ENCODE assay signal across 20 cellular contexts in the genomic region with DNA sequence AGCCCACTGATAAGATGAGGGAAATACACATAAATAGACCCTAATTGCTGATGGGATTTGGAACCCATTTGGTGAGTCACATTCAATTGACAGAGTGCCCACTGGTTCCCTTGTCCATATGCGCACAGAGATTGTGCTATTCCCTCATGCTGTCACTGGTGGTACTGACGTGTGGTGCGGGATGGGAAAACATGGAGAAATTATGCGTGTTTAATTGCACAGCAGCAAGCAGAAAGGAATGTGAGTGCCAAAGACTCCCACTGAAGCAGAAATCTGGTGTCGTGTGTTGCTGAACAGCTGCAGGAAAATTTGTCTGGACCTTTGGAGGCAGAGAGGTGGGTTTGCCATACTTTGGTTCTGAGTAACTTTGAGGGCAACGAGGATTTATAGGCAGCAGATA.
"Had no signal": no experiment of that assay in that cellular context is flagged by ENCODE, and none has a peak within 500 bp of the region (broad histone marks: within the 10 kb centered on the region; RNA-seq: fewer than 3 reads in every experiment).

No MANE protein-coding gene starts in this region.

- ATAC-seq: activated CD8-positive, alpha-beta memory T cell treated with anti-CD3 and anti-CD28 coated beads, Interleukin-2, amount 10 ng/mL, durations not matched to agents 7 days and 5 days; activated T-cell treated with anti-CD3 and anti-CD28 coated beads, Interleukin-2, amount 50 U/mL, for 4 hours; gastroesophageal sphincter; lower lobe of right lung; mucosa of descending colon; natural killer cell treated with Interleukin-12 subunit alpha and Interleukin-12 subunit beta and Interleukin-15 and Interleukin-18, amount 100 ng/mL, for 72 hours; psoas muscle; sciatic nerve; stimulated activated naive B cell treated with anti-CD40 and anti-IgM and Interleukin-4, amounts not matched to agents 10 μg/mL and 1 μg/mL and 100 μg/mL, for 72 hours had no signal

- H3K4me1 Mint-ChIP-seq: activated naive CD8-positive, alpha-beta T cell treated with anti-CD3 and anti-CD28 coated beads for 36 hours; stimulated activated naive B cell treated with anti-CD40 and anti-IgM and Interleukin-4, amounts not matched to agents 10 μg/mL and 1 μg/mL and 100 μg/mL, for 72 hours had no signal

- H3K36me3 ChIP-seq: cardiac muscle cell, esophagus squamous epithelium, gastroesophageal sphincter, lower lobe of right lung, transverse colon had no signal

- H3K9me3 Mint-ChIP-seq: activated naive CD8-positive, alpha-beta T cell treated with anti-CD3 and anti-CD28 coated beads for 36 hours; activated T-cell treated with anti-CD3 and anti-CD28 coated beads, Interleukin-2, amount 50 U/mL, for 4 hours; natural killer cell treated with Interleukin-12 subunit alpha and Interleukin-12 subunit beta and Interleukin-15 and Interleukin-18, amount 100 ng/mL, for 72 hours; stimulated activated naive B cell treated with anti-CD40 and anti-IgM and Interleukin-4, amounts not matched to agents 10 μg/mL and 1 μg/mL and 100 μg/mL, for 72 hours had no signal

- H2AFZ ChIP-seq: hepatocyte had no signal

- H3K4me1 ChIP-seq: lower lobe of right lung, psoas muscle, transverse colon had no signal

- H3K27me3 ChIP-seq: cardiac muscle cell, esophagus squamous epithelium, gastroesophageal sphincter, hepatocyte, transverse colon had no signal

- H3K27me3 Mint-ChIP-seq: activated naive CD8-positive, alpha-beta T cell treated with anti-CD3 and anti-CD28 coated beads for 36 hours had no signal

- H3K27ac ChIP-seq: cardiac muscle cell, hepatocyte, lower lobe of right lung, psoas muscle, transverse colon had no signal

- H3K4me2 ChIP-seq: hepatocyte had no signal

- H3K9me3 ChIP-seq: esophagus squamous epithelium, gastroesophageal sphincter, lower lobe of right lung, mucosa of descending colon, psoas muscle, transverse colon had no signal

- H3K27ac Mint-ChIP-seq: activated CD8-positive, alpha-beta memory T cell treated with anti-CD3 and anti-CD28 coated beads, Interleukin-2, amount 10 ng/mL, durations not matched to agents 7 days and 5 days; activated naive CD8-positive, alpha-beta T cell treated with anti-CD3 and anti-CD28 coated beads for 36 hours; natural killer cell treated with Interleukin-12 subunit alpha and Interleukin-12 subunit beta and Interleukin-15 and Interleukin-18, amount 100 ng/mL, for 72 hours; stimulated activated naive B cell treated with anti-CD40 and anti-IgM and Interleukin-4, amounts not matched to agents 10 μg/mL and 1 μg/mL and 100 μg/mL, for 72 hours had no signal

- H3K4me3 Mint-ChIP-seq: activated CD8-positive, alpha-beta memory T cell treated with anti-CD3 and anti-CD28 coated beads, Interleukin-2, amount 10 ng/mL, durations not matched to agents 7 days and 5 days; activated naive CD8-positive, alpha-beta T cell treated with anti-CD3 and anti-CD28 coated beads for 36 hours; activated T-cell treated with anti-CD3 and anti-CD28 coated beads, Interleukin-2, amount 50 U/mL, for 4 hours; natural killer cell treated with Interleukin-12 subunit alpha and Interleukin-12 subunit beta and Interleukin-15 and Interleukin-18, amount 100 ng/mL, for 72 hours; stimulated activated naive B cell treated with anti-CD40 and anti-IgM and Interleukin-4, amounts not matched to agents 10 μg/mL and 1 μg/mL and 100 μg/mL, for 72 hours had no signal

- DNase-seq: activated CD4-positive, alpha-beta T cell treated with anti-CD3 and anti-CD28 coated beads for 1 hour; activated CD4-positive, alpha-beta T cell treated with anti-CD3 and anti-CD28 coated beads, Interleukin-2, amount 50 U/mL, for 48 hours; activated CD8-positive, alpha-beta memory T cell treated with anti-CD3 and anti-CD28 coated beads, Interleukin-2, amount 10 ng/mL, durations not matched to agents 7 days and 5 days; activated gamma-delta T cell treated with Interleukin-2 at 50 U/mL for 16 hours; activated naive CD8-positive, alpha-beta T cell treated with anti-CD3 and anti-CD28 coated beads for 36 hours; activated T-cell treated with anti-CD3 and anti-CD28 coated beads, Interleukin-2, amount 50 U/mL, for 4 hours; esophagus squamous epithelium; lower lobe of right lung; mucosa of descending colon; psoas muscle; stimulated activated CD4-positive, alpha-beta T cell treated with anti-CD3 and anti-CD28 coated beads, Interleukin-2, amount 100 ng/mL, for 24 hours; stimulated activated naive B cell treated with anti-CD40 and anti-IgM and Interleukin-4, amounts not matched to agents 10 μg/mL and 1 μg/mL and 100 μg/mL, for 72 hours; substantia nigra; SW 1271; transverse colon had no signal

- H3K4me3 ChIP-seq: cardiac muscle cell, esophagus squamous epithelium, gastroesophageal sphincter, hepatocyte, lower lobe of right lung, mucosa of descending colon, psoas muscle, transverse colon had no signal

- H3K79me2 ChIP-seq: hepatocyte had no signal

- H3K36me3 Mint-ChIP-seq: activated CD8-positive, alpha-beta memory T cell treated with anti-CD3 and anti-CD28 coated beads, Interleukin-2, amount 10 ng/mL, durations not matched to agents 7 days and 5 days; activated naive CD8-positive, alpha-beta T cell treated with anti-CD3 and anti-CD28 coated beads for 36 hours; natural killer cell treated with Interleukin-12 subunit alpha and Interleukin-12 subunit beta and Interleukin-15 and Interleukin-18, amount 100 ng/mL, for 72 hours; stimulated activated naive B cell treated with anti-CD40 and anti-IgM and Interleukin-4, amounts not matched to agents 10 μg/mL and 1 μg/mL and 100 μg/mL, for 72 hours had no signal
